ENCODE assay signal across 1 cellular context in the genomic region with DNA sequence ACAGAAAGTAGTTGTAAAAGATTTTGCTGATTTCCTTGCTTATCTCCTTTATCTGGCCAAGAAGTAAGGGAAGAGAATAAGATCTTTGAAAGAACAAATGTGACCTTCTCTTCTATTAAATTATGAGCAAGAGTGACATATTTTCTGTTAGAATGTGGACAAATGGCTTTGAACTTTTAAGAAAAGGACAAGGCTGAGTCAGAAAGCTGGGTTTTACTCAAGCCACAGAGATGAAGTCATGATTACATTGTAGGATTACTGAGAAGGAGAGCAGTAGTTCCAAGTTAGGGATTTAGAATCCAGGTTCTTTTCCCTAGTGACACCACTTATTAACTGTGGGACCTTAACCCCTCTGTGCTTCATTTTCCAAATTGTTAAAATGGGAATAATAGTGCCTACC.
TF ChIP-seq lines count a peak whose summit lies in the region.

No MANE protein-coding gene starts in this region.

TF ChIP-seq in SK-N-SH, 30 proteins besides CTCF, POLR2A, EP300 and RAD21 (continued from another document):
- TF ChIP-seq, protein P1, sequence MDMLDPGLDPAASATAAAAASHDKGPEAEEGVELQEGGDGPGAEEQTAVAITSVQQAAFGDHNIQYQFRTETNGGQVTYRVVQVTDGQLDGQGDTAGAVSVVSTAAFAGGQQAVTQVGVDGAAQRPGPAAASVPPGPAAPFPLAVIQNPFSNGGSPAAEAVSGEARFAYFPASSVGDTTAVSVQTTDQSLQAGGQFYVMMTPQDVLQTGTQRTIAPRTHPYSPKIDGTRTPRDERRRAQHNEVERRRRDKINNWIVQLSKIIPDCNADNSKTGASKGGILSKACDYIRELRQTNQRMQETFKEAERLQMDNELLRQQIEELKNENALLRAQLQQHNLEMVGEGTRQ (IDR thresholded peaks at IDR 0.05; ENCODE audit: borderline replicate concordance, low read depth, low read length) = no peak
- no peak for TF ChIP-seq NFIC (IDR thresholded peaks at IDR 0.05; ENCODE audit: borderline replicate concordance)
- TF ChIP-seq RCOR1 (IDR thresholded peaks at IDR 0.05; ENCODE audit: low read length) = no peak
- peak; percentile 82 for TF ChIP-seq RXRA (IDR thresholded peaks at IDR 0.05; ENCODE audit: borderline replicate concordance, low read depth)
- TF ChIP-seq MEF2A (IDR thresholded peaks at IDR 0.05; ENCODE audit: borderline replicate concordance, low read depth) = no peak
- no peak for TF ChIP-seq SMC3 (IDR thresholded peaks at IDR 0.05; ENCODE audit: low read depth, low read length)
- peak; percentile 67 for TF ChIP-seq FOSL2 (IDR thresholded peaks at IDR 0.05; ENCODE audit: borderline replicate concordance, low read depth)
